12 cellular contexts compared by ENCODE assay signal in genomic region chr1:200880212-200880611, GRCh38. TPM values are rescaled to one million over a fixed set of nuclear protein-coding genes. Genes with fewer than 3 reads are reported as not detected.
A peak's percentile ranks its signal among the peaks of the same experiment; 100 is the strongest.
DNase-seq lines count a peak whose midpoint lies in the region; ATAC-seq and TF ChIP-seq lines count a peak whose summit lies in the region.
"Had no signal": no experiment of that assay in that cellular context is flagged by ENCODE, and none has a peak within 500 bp of the region (broad histone marks: within the 10 kb centered on the region; RNA-seq: fewer than 3 reads in every experiment).

No MANE protein-coding gene starts in this region.

- no peaks in the 10 kb centered on the region for H4K20me1 ChIP-seq in PC-3 (ENCODE audit: low read length)

- H3K4me3 ChIP-seq in right atrium auricular region (no peak overlapping the region), mesenchymal stem cell (ENCODE audit: insufficient read depth in 1 of 2, low read depth in 1 of 2, low read length in 2 of 2) (no peak overlapping the region), PC-3 (ENCODE audit: low read length) (no peak overlapping the region)
- H3K4me3 ChIP-seq: tibial artery had no signal

- POLR2A ChIA-PET in PC-3 (lab: Charles Lee; ENCODE audit: unreplicated experiment) = no interaction called here

- no peak overlapping the region for H2BK12ac ChIP-seq in mesenchymal stem cell (ENCODE audit: low read length in 2 of 2)

- no peaks in the 10 kb centered on the region for H3K27me3 ChIP-seq in right atrium auricular region
- H3K27me3 ChIP-seq in mesenchymal stem cell (ENCODE audit: control insufficient read depth in 1 of 2, insufficient read depth in 1 of 2, low read length in 2 of 2) = peaks cover 3 to 39% of the 10 kb centered on the region in 2 experiments
- peaks cover 55% of the 10 kb centered on the region for H3K27me3 ChIP-seq in PC-3 (ENCODE audit: low read length)

- no peak overlapping the region for H2BK120ac ChIP-seq in mesenchymal stem cell (ENCODE audit: low read depth, low read length)

- no peak overlapping the region for H3K27ac ChIP-seq in right atrium auricular region
- no peak overlapping the region for H3K27ac ChIP-seq in mesenchymal stem cell (ENCODE audit: low read length, poor library complexity, severe bottlenecking)
- H3K27ac ChIP-seq in PC-3 (ENCODE audit: low read length) = no peak overlapping the region
- H3K27ac ChIP-seq: tibial artery had no signal

- H2AK5ac ChIP-seq in mesenchymal stem cell (ENCODE audit: low read length, severe bottlenecking) = no peak overlapping the region

- H3K79me2 ChIP-seq in PC-3 (ENCODE audit: low read length) = no peaks in the 10 kb centered on the region

- H3K4me2 ChIP-seq in mesenchymal stem cell (ENCODE audit: low read length, poor library complexity, severe bottlenecking) (no peak overlapping the region), PC-3 (ENCODE audit: low read length) (no peak overlapping the region)

- H3K4ac ChIP-seq in mesenchymal stem cell (ENCODE audit: low read depth in 1 of 2, low read length in 2 of 2) = no peak overlapping the region

- H3K14ac ChIP-seq in mesenchymal stem cell (ENCODE audit: low read length in 2 of 2) = no peak overlapping the region

- no peak overlapping the region for H3K18ac ChIP-seq in mesenchymal stem cell (ENCODE audit: low read depth in 1 of 2, low read length in 2 of 2)

- DNase-seq in right atrium auricular region (ENCODE audit: low spot score) = peak; percentile 44
- no peak for DNase-seq in cardiac septum (ENCODE audit: low spot score)
- peak; percentile 64 for DNase-seq in NOMO-1 treated with DMSO at 0.1 percent for 48 hours (lab: John Stamatoyannopoulos, UW; ENCODE audit: unreplicated experiment)
- DNase-seq in stimulated activated naive CD8-positive, alpha-beta T cell treated with anti-CD3 and anti-CD28 coated beads, Interleukin-15, Interleukin-2, amounts not matched to agents 100 U/mL and 50 U/mL, for 24 hours = no peak
- no peak for DNase-seq in mesenchymal stem cell
- no peak for DNase-seq in OCI-M1 (lab: John Stamatoyannopoulos, UW)
- no peak for DNase-seq in PC-3
- DNase-seq: activated naive CD8-positive, alpha-beta T cell treated with anti-CD3 and anti-CD28 coated beads, Interleukin-2, amount 10 ng/mL, durations not matched to agents 7 days and 5 days; left colon; SW 1271; tibial artery had no signal

- H3K4me1 ChIP-seq in right atrium auricular region = no peaks in the 10 kb centered on the region
- H3K4me1 ChIP-seq in mesenchymal stem cell (ENCODE audit: control insufficient read depth, insufficient read depth, low read depth, low read length) = peaks cover 2% of the 10 kb centered on the region
- H3K4me1 ChIP-seq in PC-3 (ENCODE audit: insufficient read depth, low read length) = no peaks in the 10 kb centered on the region
- H3K4me1 ChIP-seq: tibial artery had no signal

- WGBS in mesenchymal stem cell = 72% methylated on average over 3 of the region's 3 CpGs

- TF ChIP-seq CTCF in right atrium auricular region (IDR thresholded peaks at IDR 0.05) (no peak), PC-3 (conservative IDR thresholded peaks at IDR 0.05; ENCODE audit: low read depth, low read length) (no peak)

- H3K36me3 ChIP-seq in right atrium auricular region (no peaks in the 10 kb centered on the region), mesenchymal stem cell (ENCODE audit: control insufficient read depth in 1 of 2, insufficient read depth in 2 of 2, low read depth in 1 of 2, low read length in 2 of 2) (no peaks in the 10 kb centered on the region), PC-3 (ENCODE audit: low read depth, low read length) (no peaks in the 10 kb centered on the region)
- H3K36me3 ChIP-seq: tibial artery had no signal

- intact Hi-C loops in cardiac septum (cut with DNase I) (no loop called here), PC-3 (cut with micrococcal nuclease) (no loop called here)

- peak; percentile 63 for ATAC-seq in HG02678 (IDR thresholded peaks at IDR 0.05; ENCODE audit: unreplicated experiment)
- peak; percentile 76 for ATAC-seq in stimulated activated naive CD8-positive, alpha-beta T cell treated with anti-CD3 and anti-CD28 coated beads, Interleukin-15, Interleukin-2, amounts not matched to agents 100 U/mL and 50 U/mL, for 24 hours
- no peak for ATAC-seq in PC-3
- ATAC-seq: left colon had no signal

- H3K9me2 ChIP-seq in PC-3 (replicated peaks; ENCODE audit: low read length) = no peaks in the 10 kb centered on the region

- H3K9me3 ChIP-seq in right atrium auricular region (no peaks in the 10 kb centered on the region), mesenchymal stem cell (ENCODE audit: control insufficient read depth, low read length) (no peaks in the 10 kb centered on the region), PC-3 (ENCODE audit: low read length) (no peaks in the 10 kb centered on the region)
- H3K9me3 ChIP-seq: tibial artery had no signal

- CTCF ChIA-PET in PC-3 (lab: Charles Lee) = interaction anchor here (0.7 to 1.0 kb wide), 3 partner anchors 10 to 88 kb away, joined by 3 to 15 read pairs (median 3); no protein-coding TSS in a partner anchor

- H3K23ac ChIP-seq in mesenchymal stem cell (ENCODE audit: low read length in 2 of 2) = no peak overlapping the region

- H2AFZ ChIP-seq in mesenchymal stem cell (ENCODE audit: low read depth, low read length) (no peak overlapping the region), PC-3 (ENCODE audit: low read length) (no peak overlapping the region)

- no peak overlapping the region for H2BK5ac ChIP-seq in mesenchymal stem cell (ENCODE audit: low read depth, low read length, poor library complexity, severe bottlenecking)

- H4K8ac ChIP-seq in mesenchymal stem cell (ENCODE audit: low read length) = no peak overlapping the region

- H3F3A ChIP-seq in PC-3 (ENCODE audit: low read length, unreplicated experiment) = no peaks in the 10 kb centered on the region

- no peak overlapping the region for H4K91ac ChIP-seq in mesenchymal stem cell (ENCODE audit: low read length)

- no peak overlapping the region for H2BK15ac ChIP-seq in mesenchymal stem cell (ENCODE audit: low read depth, poor library complexity, severe bottlenecking)

- H3K9ac ChIP-seq in mesenchymal stem cell (ENCODE audit: low read length) = no peak overlapping the region
- no peak overlapping the region for H3K9ac ChIP-seq in PC-3 (ENCODE audit: low read length)

- no peaks in the 10 kb centered on the region for H3K79me1 ChIP-seq in mesenchymal stem cell (replicated peaks; ENCODE audit: low read length, poor library complexity, severe bottlenecking)

- BruUV-seq in PC-3 (replicated peaks; lab: Mats Ljungman, UMichigan) = no TSS peak

RNA-seq across cellular contexts. Expression of gene GPR25, which starts 7.4 kb away (rescaled TPM):
- not detected for total RNA-seq in right atrium auricular region
- total RNA-seq in cardiac septum = not detected
- not detected for polyA plus RNA-seq in mesenchymal stem cell (2013, experiment 1 of 2)
- polyA plus RNA-seq in mesenchymal stem cell (2013, experiment 2 of 2) = not detected
- not detected in 2 replicates for total RNA-seq in PC-3 (2014; rRNA removed)

RNA-seq across cellular contexts. Expression of gene INAVA, which starts 14.5 kb away (rescaled TPM):
- total RNA-seq in right atrium auricular region = not detected
- total RNA-seq in cardiac septum = 0.27 TPM
- polyA plus RNA-seq in mesenchymal stem cell (2013, experiment 1 of 2) = 0.64 TPM
- 0.45 TPM for polyA plus RNA-seq in mesenchymal stem cell (2013, experiment 2 of 2)
- 102 and 128 TPM in 2 replicates for total RNA-seq in PC-3 (2014; rRNA removed)

Comparison
In these comparisons a context has a peak if more than half of its experiments do, and no peak if none do; other contexts are left out.
1. DNase-seq: peak in right atrium auricular region (single experiment) and NOMO-1 treated with DMSO at 0.1 percent for 48 hours (single experiment); none in cardiac septum (single experiment), stimulated activated naive CD8-positive, alpha-beta T cell treated with anti-CD3 and anti-CD28 coated beads, Interleukin-15, Interleukin-2, amounts not matched to agents 100 U/mL and 50 U/mL, for 24 hours (single experiment), mesenchymal stem cell (single experiment), OCI-M1 (single experiment) and PC-3 (single experiment).
2. RNA of gene INAVA, which starts 14.5 kb away (total RNA-seq): 102 to 128 TPM in PC-3; not detected in right atrium auricular region and 0.27 TPM in cardiac septum (single experiment); every median in the first group is over 10 times any median in the second.